ENCODE assay signal across 9 cellular contexts in the genomic region with DNA sequence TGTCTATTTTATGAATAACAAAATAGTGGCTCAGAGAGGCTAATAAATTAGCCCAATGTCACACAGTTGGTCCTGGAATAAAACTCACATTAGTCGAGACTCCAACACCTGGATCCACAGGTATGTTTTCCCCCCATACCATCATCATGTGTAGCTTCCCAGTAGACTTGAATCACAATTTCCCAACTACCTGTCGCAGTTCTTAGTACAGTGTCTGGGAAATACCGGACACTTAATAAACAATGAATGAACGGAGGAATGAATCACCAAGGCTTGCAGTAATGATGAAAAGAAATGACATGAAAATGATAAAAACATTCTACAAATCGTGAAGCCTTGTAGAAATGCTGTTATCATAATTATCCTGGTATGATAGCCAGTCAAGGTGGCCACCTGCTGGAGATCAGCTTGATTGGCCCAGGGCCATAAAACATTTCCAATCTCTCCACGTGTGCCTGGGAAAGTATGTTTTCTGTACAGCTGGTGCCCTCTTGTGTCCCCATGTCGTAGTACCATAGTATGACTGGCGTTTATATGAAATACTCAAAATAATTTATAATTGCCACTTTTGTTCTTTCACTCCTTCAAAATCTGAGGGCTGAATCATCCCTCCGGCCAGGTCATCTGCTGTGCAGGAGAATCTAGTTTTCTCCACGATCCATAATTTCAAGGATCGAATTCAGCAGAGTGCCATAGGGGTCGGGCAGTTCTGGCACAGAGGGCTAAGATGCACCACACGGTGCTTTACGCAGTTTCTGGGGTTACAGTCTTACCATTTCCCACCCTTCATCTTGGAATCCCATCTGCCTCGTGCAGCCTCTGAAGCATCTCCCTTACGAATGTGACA.
A peak's percentile ranks its signal among the peaks of the same experiment; 100 is the strongest.
DNase-seq lines count a peak whose midpoint lies in the region; ATAC-seq and TF ChIP-seq lines count a peak whose summit lies in the region.
"Had no signal": no experiment of that assay in that cellular context is flagged by ENCODE, and none has a peak within 500 bp of the region (broad histone marks: within the 10 kb centered on the region; RNA-seq: fewer than 3 reads in every experiment).

No MANE protein-coding gene starts in this region.

- DNase-seq in GF-D8 (lab: John Stamatoyannopoulos, UW): peak; percentile 25
- peak; percentile 31 for DNase-seq in NCI-H146 treated with DMSO at 0.1 percent for 48 hours (lab: John Stamatoyannopoulos, UW; ENCODE audit: unreplicated experiment)
- peak; percentile 27 for DNase-seq in UCSD-AML1 (lab: John Stamatoyannopoulos, UW; ENCODE audit: unreplicated experiment)
- DNase-seq in left colon: peak; percentile 52 to 67
- DNase-seq in coronary artery (ENCODE audit: low spot score): no peak
- DNase-seq in medulla oblongata (ENCODE audit: extremely low spot score): no peak
- DNase-seq in nucleus accumbens (lab: John Stamatoyannopoulos, UW): no peak
- no peak for DNase-seq in activated CD4-positive, alpha-beta T cell treated with anti-CD3 and anti-CD28 coated beads for 1 hour
- DNase-seq: naive B cell had no signal

- no peak overlapping the region for H3K27ac ChIP-seq in coronary artery

- no peak overlapping the region for H3K4me3 ChIP-seq in coronary artery

- intact Hi-C loops in left colon (cut with DNase I, micrococcal nuclease): no loop called here

- TF ChIP-seq CTCF in coronary artery (IDR thresholded peaks at IDR 0.05): no peak

- peak; percentile 100 for ATAC-seq in left colon

Comparison
In these comparisons a context has a peak if more than half of its experiments do, and no peak if none do; other contexts are left out.
1. DNase-seq: peak in GF-D8 (single experiment), NCI-H146 treated with DMSO at 0.1 percent for 48 hours (single experiment), UCSD-AML1 (single experiment) and left colon (2 of 2); none in coronary artery (single experiment), medulla oblongata (single experiment), nucleus accumbens (0 of 56) and activated CD4-positive, alpha-beta T cell treated with anti-CD3 and anti-CD28 coated beads for 1 hour (single experiment).